In the genomic region with DNA sequence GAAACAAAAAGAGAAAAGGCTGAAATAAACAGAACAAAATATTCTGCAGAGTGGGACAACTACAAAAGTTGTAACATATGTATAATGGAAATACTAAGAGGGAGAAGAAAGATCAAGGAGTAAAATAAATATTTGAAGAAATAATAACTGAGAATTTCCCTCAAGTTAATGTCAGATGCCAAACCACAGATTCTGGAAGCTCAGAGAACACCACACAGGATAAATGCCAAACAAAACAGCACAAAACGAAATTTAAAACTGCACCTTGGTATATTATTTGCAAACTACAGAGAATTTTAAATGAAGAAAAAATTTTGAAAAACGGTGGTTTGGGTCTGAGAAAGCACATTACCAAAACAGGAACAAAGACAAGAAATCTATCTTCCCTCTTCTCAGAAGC, we compare ENCODE assay signal across 24 cellular contexts.
DNase-seq lines count a peak whose midpoint lies in the region; ATAC-seq and TF ChIP-seq lines count a peak whose summit lies in the region.
"Had no signal": no experiment of that assay in that cellular context is flagged by ENCODE, and none has a peak within 500 bp of the region (broad histone marks: within the 10 kb centered on the region; RNA-seq: fewer than 3 reads in every experiment).

No MANE protein-coding gene starts in this region.

- ATAC-seq in SK-N-SH treated with all-trans-retinoic acid at 6 μM for 48 hours (no peak), HG02798 (IDR thresholded peaks at IDR 0.05; ENCODE audit: poor library complexity, unreplicated experiment) (no peak), GM18907 (IDR thresholded peaks at IDR 0.05; ENCODE audit: unreplicated experiment) (no peak), HG02571 (IDR thresholded peaks at IDR 0.05; ENCODE audit: unreplicated experiment) (no peak)
- ATAC-seq: GM12878 had no signal

- POLR2A ChIA-PET in SK-N-SH (lab: Yijun Ruan, JAX): no interaction called here

- H3K4me3 ChIP-seq in SK-N-SH (ENCODE audit: low read depth in 2 of 2, low read length in 1 of 2): no peak overlapping the region
- no peak overlapping the region for H3K4me3 ChIP-seq in cardiac fibroblast (replicated peaks in 1 of 2; ENCODE audit: low read depth in 2 of 2, low read length in 2 of 2)
- H3K4me3 ChIP-seq in fibroblast of the aortic adventitia (ENCODE audit: low read depth, low read length): no peak overlapping the region
- H3K4me3 ChIP-seq: BLaER1 treated with 17β-estradiol and CSF1 and Interleukin-3, amounts not matched to agents 10 nM and 100 nM; GM12878 had no signal

- H4K20me1 ChIP-seq in SK-N-SH (ENCODE audit: insufficient read depth): no peaks in the 10 kb centered on the region
- H4K20me1 ChIP-seq: BLaER1 treated with 17β-estradiol and CSF1 and Interleukin-3, amounts not matched to agents 10 nM and 100 nM had no signal

- no peaks in the 10 kb centered on the region for H3K4me1 ChIP-seq in SK-N-SH (ENCODE audit: control insufficient read depth in 1 of 2, insufficient read depth in 2 of 2, low read depth in 1 of 2, low read length in 1 of 2)
- H3K4me1 ChIP-seq: BLaER1 treated with 17β-estradiol and CSF1 and Interleukin-3, amounts not matched to agents 10 nM and 100 nM; Caco-2 had no signal

- H3K9me3 ChIP-seq in SK-N-SH: 0 out of 2 replicates have a peak, but pooled peaks cover 7% of the 10 kb centered on the region
- H3K9me3 ChIP-seq: BLaER1 treated with 17β-estradiol and CSF1 and Interleukin-3, amounts not matched to agents 10 nM and 100 nM; Caco-2 had no signal

- CTCF ChIA-PET in SK-N-SH (lab: Yijun Ruan, JAX): no interaction called here

- H3K36me3 ChIP-seq in SK-N-SH (replicated peaks in 1 of 2; ENCODE audit: control insufficient read depth in 1 of 2, insufficient read depth in 2 of 2, low read length in 1 of 2): no peaks in the 10 kb centered on the region
- H3K36me3 ChIP-seq: BLaER1 treated with 17β-estradiol and CSF1 and Interleukin-3, amounts not matched to agents 10 nM and 100 nM had no signal

- no peak overlapping the region for H3K9ac ChIP-seq in SK-N-SH
- H3K9ac ChIP-seq: BLaER1 treated with 17β-estradiol and CSF1 and Interleukin-3, amounts not matched to agents 10 nM and 100 nM had no signal

- TF ChIP-seq RAD21 in SK-N-SH (IDR thresholded peaks at IDR 0.05; ENCODE audit: low read length): no peak

- no peaks in the 10 kb centered on the region for H3K79me2 ChIP-seq in SK-N-SH (ENCODE audit: insufficient read depth)

- 0 out of 2 replicates have a peak, but pooled peaks cover 4% of the 10 kb centered on the region for H3K9me2 ChIP-seq in SK-N-SH

- no peak overlapping the region for H3K27ac ChIP-seq in SK-N-SH (ENCODE audit: low read depth in 2 of 2, low read length in 1 of 2)
- H3K27ac ChIP-seq: 22Rv1; BLaER1 treated with 17β-estradiol and CSF1 and Interleukin-3, amounts not matched to agents 10 nM and 100 nM had no signal

- H3K4me2 ChIP-seq in SK-N-SH: no peak overlapping the region
- H3K4me2 ChIP-seq: BLaER1 treated with 17β-estradiol and CSF1 and Interleukin-3, amounts not matched to agents 10 nM and 100 nM had no signal

- 35% methylated on average over 2 of the region's 2 CpGs for WGBS in SK-N-SH (ENCODE audit: low lambda C conversion rate)

- no peaks in the 10 kb centered on the region for H3F3A ChIP-seq in SK-N-SH (replicated peaks; ENCODE audit: insufficient read depth)

- TF ChIP-seq CTCF in SK-N-SH (IDR thresholded peaks at IDR 0.05) (no peak), cardiac fibroblast (IDR thresholded peaks at IDR 0.05; ENCODE audit: low read depth, low read length) (no peak), fibroblast of the aortic adventitia (IDR thresholded peaks at IDR 0.05; ENCODE audit: insufficient read depth, low read length) (no peak)

- H3K27me3 ChIP-seq in SK-N-SH (ENCODE audit: insufficient read depth): no peaks in the 10 kb centered on the region
- H3K27me3 ChIP-seq: BLaER1 treated with 17β-estradiol and CSF1 and Interleukin-3, amounts not matched to agents 10 nM and 100 nM had no signal

- H2AFZ ChIP-seq in SK-N-SH (ENCODE audit: low read depth): peak overlapping the region; percentile 13; the same call in 1 of the 2 replicates

- DNase-seq in SK-N-SH: no peak
- DNase-seq in cardiac fibroblast (ENCODE audit: low read depth in 2 of 2): peak; percentile 11 to 40
- peak; percentile 4 for DNase-seq in fibroblast of the aortic adventitia (ENCODE audit: low read depth)
- peak; percentile 44 for DNase-seq in smooth muscle cell of the brain vasculature (ENCODE audit: low read depth, low spot score)
- DNase-seq: Caco-2; CD4-positive, alpha-beta memory T cell; DMS 273 treated with DMSO at 0.1 percent for 48 hours; DND-41; GOT3; HCEC 1CT; NCI-H1417; NCI-H1694 treated with DMSO at 0.1 percent for 48 hours; NCI-H2081 treated with DMSO at 0.1 percent for 48 hours; NCI-H2171 treated with DMSO at 0.1 percent for 48 hours; NCI-H446 treated with DMSO at 0.1 percent for 48 hours; NCI-H526 treated with DMSO at 0.1 percent for 48 hours; Right ventricle myocardium superior had no signal

- no peak for TF ChIP-seq EP300 in SK-N-SH (IDR thresholded peaks at IDR 0.05; ENCODE audit: borderline replicate concordance in 1 of 2, low read depth in 1 of 2, low read length in 1 of 2)

TF ChIP-seq in SK-N-SH, 30 proteins besides CTCF, POLR2A, EP300 and RAD21 (continues in another document):
- TF ChIP-seq, protein P1, sequence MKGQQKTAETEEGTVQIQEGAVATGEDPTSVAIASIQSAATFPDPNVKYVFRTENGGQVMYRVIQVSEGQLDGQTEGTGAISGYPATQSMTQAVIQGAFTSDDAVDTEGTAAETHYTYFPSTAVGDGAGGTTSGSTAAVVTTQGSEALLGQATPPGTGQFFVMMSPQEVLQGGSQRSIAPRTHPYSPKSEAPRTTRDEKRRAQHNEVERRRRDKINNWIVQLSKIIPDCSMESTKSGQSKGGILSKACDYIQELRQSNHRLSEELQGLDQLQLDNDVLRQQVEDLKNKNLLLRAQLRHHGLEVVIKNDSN (IDR thresholded peaks at IDR 0.05; ENCODE audit: borderline replicate concordance, low read depth): no peak
- TF ChIP-seq, protein P2, sequence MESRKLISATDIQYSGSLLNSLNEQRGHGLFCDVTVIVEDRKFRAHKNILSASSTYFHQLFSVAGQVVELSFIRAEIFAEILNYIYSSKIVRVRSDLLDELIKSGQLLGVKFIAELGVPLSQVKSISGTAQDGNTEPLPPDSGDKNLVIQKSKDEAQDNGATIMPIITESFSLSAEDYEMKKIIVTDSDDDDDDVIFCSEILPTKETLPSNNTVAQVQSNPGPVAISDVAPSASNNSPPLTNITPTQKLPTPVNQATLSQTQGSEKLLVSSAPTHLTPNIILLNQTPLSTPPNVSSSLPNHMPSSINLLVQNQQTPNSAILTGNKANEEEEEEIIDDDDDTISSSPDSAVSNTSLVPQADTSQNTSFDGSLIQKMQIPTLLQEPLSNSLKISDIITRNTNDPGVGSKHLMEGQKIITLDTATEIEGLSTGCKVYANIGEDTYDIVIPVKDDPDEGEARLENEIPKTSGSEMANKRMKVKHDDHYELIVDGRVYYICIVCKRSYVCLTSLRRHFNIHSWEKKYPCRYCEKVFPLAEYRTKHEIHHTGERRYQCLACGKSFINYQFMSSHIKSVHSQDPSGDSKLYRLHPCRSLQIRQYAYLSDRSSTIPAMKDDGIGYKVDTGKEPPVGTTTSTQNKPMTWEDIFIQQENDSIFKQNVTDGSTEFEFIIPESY (IDR thresholded peaks at IDR 0.05; ENCODE audit: borderline replicate concordance, low read depth): no peak
- TF ChIP-seq TEAD4 (IDR thresholded peaks at IDR 0.05; ENCODE audit: borderline replicate concordance, insufficient read depth) (no peak), FOXM1 (IDR thresholded peaks at IDR 0.05; ENCODE audit: low read depth) (no peak), TCF12 (IDR thresholded peaks at IDR 0.05) (no peak), MEF2A (IDR thresholded peaks at IDR 0.05; ENCODE audit: borderline replicate concordance, low read depth) (no peak)
- TF ChIP-seq, protein P3, sequence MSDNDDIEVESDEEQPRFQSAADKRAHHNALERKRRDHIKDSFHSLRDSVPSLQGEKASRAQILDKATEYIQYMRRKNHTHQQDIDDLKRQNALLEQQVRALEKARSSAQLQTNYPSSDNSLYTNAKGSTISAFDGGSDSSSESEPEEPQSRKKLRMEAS (IDR thresholded peaks at IDR 0.05; ENCODE audit: low read depth): no peak

TF ChIP-seq in SK-N-SH treated with all-trans-retinoic acid at 6 μM for 48 hours, 23 proteins besides CTCF, POLR2A, EP300 and RAD21 (continues in another document):
- TF ChIP-seq, protein P4, sequence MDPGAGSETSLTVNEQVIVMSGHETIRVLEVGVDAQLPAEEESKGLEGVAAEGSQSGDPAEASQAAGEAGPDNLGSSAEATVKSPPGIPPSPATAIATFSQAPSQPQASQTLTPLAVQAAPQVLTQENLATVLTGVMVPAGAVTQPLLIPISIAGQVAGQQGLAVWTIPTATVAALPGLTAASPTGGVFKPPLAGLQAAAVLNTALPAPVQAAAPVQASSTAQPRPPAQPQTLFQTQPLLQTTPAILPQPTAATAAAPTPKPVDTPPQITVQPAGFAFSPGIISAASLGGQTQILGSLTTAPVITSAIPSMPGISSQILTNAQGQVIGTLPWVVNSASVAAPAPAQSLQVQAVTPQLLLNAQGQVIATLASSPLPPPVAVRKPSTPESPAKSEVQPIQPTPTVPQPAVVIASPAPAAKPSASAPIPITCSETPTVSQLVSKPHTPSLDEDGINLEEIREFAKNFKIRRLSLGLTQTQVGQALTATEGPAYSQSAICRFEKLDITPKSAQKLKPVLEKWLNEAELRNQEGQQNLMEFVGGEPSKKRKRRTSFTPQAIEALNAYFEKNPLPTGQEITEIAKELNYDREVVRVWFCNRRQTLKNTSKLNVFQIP (CRISPR knock-in tag; IDR thresholded peaks at IDR 0.05; ENCODE audit: borderline replicate concordance, low read depth): no peak
- no peak for TF ChIP-seq RARB (CRISPR knock-in tag; IDR thresholded peaks at IDR 0.05)
- no peak for TF ChIP-seq ISL1 (CRISPR knock-in tag; IDR thresholded peaks at IDR 0.05)
- TF ChIP-seq, protein P5, sequence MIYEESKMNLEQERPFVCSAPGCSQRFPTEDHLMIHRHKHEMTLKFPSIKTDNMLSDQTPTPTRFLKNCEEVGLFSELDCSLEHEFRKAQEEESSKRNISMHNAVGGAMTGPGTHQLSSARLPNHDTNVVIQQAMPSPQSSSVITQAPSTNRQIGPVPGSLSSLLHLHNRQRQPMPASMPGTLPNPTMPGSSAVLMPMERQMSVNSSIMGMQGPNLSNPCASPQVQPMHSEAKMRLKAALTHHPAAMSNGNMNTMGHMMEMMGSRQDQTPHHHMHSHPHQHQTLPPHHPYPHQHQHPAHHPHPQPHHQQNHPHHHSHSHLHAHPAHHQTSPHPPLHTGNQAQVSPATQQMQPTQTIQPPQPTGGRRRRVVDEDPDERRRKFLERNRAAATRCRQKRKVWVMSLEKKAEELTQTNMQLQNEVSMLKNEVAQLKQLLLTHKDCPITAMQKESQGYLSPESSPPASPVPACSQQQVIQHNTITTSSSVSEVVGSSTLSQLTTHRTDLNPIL (CRISPR knock-in tag; IDR thresholded peaks at IDR 0.05; ENCODE audit: low read depth): no peak
- no peak for TF ChIP-seq ZC3H10 (CRISPR knock-in tag; IDR thresholded peaks at IDR 0.05)
- TF ChIP-seq ZNF8 (CRISPR knock-in tag; IDR thresholded peaks at IDR 0.05): no peak
- TF ChIP-seq ZNF70 (CRISPR knock-in tag; IDR thresholded peaks at IDR 0.05): no peak
- no peak for TF ChIP-seq BACH2 (CRISPR knock-in tag; IDR thresholded peaks at IDR 0.05; ENCODE audit: borderline replicate concordance)
- no peak for TF ChIP-seq TOX (CRISPR knock-in tag; IDR thresholded peaks at IDR 0.05; ENCODE audit: borderline replicate concordance)
